In genomic region chr20:62708591-62709536, GRCh38 we compare ENCODE assay signal across 11 cellular contexts. TPM values are rescaled to one million over a fixed set of nuclear protein-coding genes. Genes with fewer than 3 reads are reported as not detected.
DNase-seq lines count a peak whose midpoint lies in the region; FAIRE-seq and TF ChIP-seq lines count a peak whose summit lies in the region.
"Had no signal": no experiment of that assay in that cellular context is flagged by ENCODE, and none has a peak within 500 bp of the region (broad histone marks: within the 10 kb centered on the region; RNA-seq: fewer than 3 reads in every experiment).

Gene NTSR1 (plus strand): TSS chr20:62708836. CDS start chr20:62709208, 372 bp downstream.

- peak within 1 kb of the TSS; percentile 56 for H3K4me3 Mint-ChIP-seq in osteocyte (ENCODE audit: unreplicated experiment)

- H3K27ac ChIP-seq in endothelial cell of umbilical vein (ENCODE audit: insufficient read depth, low read depth, low read length) (no peak within 1 kb of the TSS), Karpas-422 (ENCODE audit: low read length) (no peak within 1 kb of the TSS)
- H3K27ac ChIP-seq: cardiac muscle cell, heart right ventricle had no signal

- H3K27me3 Mint-ChIP-seq in osteocyte (ENCODE audit: unreplicated experiment) = peaks cover 24% of the 10 kb centered on the region

- H3K9ac ChIP-seq in endothelial cell of umbilical vein (replicated peaks; ENCODE audit: extremely low read depth, insufficient read depth, low read length) (no peak within 1 kb of the TSS), Karpas-422 (ENCODE audit: low read length) (no peak within 1 kb of the TSS)

- H3K9me1 ChIP-seq in endothelial cell of umbilical vein (replicated peaks; ENCODE audit: control insufficient read depth, extremely low read depth, insufficient read depth, low read length) = no peaks in the 10 kb centered on the region

- H3K27ac Mint-ChIP-seq in osteocyte (ENCODE audit: unreplicated experiment) = no peak within 1 kb of the TSS

- POLR2A ChIA-PET in endothelial cell of umbilical vein (lab: Charles Lee) = no interaction called here

- H3K4me1 ChIP-seq in endothelial cell of umbilical vein (ENCODE audit: control insufficient read depth, extremely low read depth, insufficient read depth, low read length) (peaks cover 15% of the 10 kb centered on the region), Karpas-422 (ENCODE audit: low read length) (no peaks in the 10 kb centered on the region)

- no peak within 1 kb of the TSS for H2AFZ ChIP-seq in endothelial cell of umbilical vein (ENCODE audit: low read depth, low read length)
- no peak within 1 kb of the TSS for H2AFZ ChIP-seq in Karpas-422 (ENCODE audit: low read length)

- DNase-seq in NCI-H1417 (lab: John Stamatoyannopoulos, UW) (peak in 2 of 3 experiments; percentile 76 to 84), NCI-H1417 treated with DMSO at 0.1 percent for 48 hours (lab: John Stamatoyannopoulos, UW) (no peak), NOMO-1 (lab: John Stamatoyannopoulos, UW; ENCODE audit: unreplicated experiment in 2 of 2) (peak; percentile 8 to 17), endothelial cell of umbilical vein (ENCODE audit: low read depth, low spot score) (no peak), osteocyte (ENCODE audit: extremely low spot score, unreplicated experiment) (no peak), NCI-H524 treated with DMSO at 0.1 percent for 48 hours (lab: John Stamatoyannopoulos, UW) (no peak), Karpas-422 (no peak)
- DNase-seq in stimulated activated CD4-positive, alpha-beta T cell treated with anti-CD3 and anti-CD28 coated beads, Interleukin-4, amount 100 ng/mL, for 1 hour = no peak
- DNase-seq: activated CD4-positive, alpha-beta T cell treated with anti-CD3 and anti-CD28 coated beads for 1 hour had no signal

- no peak for TF ChIP-seq CTCF in endothelial cell of umbilical vein (IDR thresholded peaks at IDR 0.05; ENCODE audit: extremely low read depth in 1 of 2, insufficient read depth in 1 of 2, low read depth in 1 of 2, low read length in 2 of 2)
- no peak for TF ChIP-seq CTCF in osteocyte (IDR thresholded peaks at IDR 0.05)

- H3K4me3 ChIP-seq in endothelial cell of umbilical vein (replicated peaks in 1 of 3; ENCODE audit: insufficient read depth in 1 of 3, low read depth in 1 of 3, low read length in 3 of 3) (no peak within 1 kb of the TSS), Karpas-422 (ENCODE audit: low read length) (no peak within 1 kb of the TSS)
- H3K4me3 ChIP-seq: cardiac muscle cell had no signal

- no peaks in the 10 kb centered on the region for H3K9me3 Mint-ChIP-seq in osteocyte (ENCODE audit: unreplicated experiment)

- peaks cover 4 to 24% of the 10 kb centered on the region in 2 experiments for H3K27me3 ChIP-seq in endothelial cell of umbilical vein (ENCODE audit: control insufficient read depth in 2 of 2, insufficient read depth in 2 of 2, low read length in 2 of 2)
- H3K27me3 ChIP-seq in Karpas-422 (ENCODE audit: low read length) = no peaks in the 10 kb centered on the region

- H3K4me2 ChIP-seq in endothelial cell of umbilical vein (ENCODE audit: insufficient read depth, low read length) (no peak within 1 kb of the TSS), Karpas-422 (ENCODE audit: low read depth, low read length, poor library complexity, severe bottlenecking) (no peak within 1 kb of the TSS)

- no peaks in the 10 kb centered on the region for H3K9me2 ChIP-seq in Karpas-422 (replicated peaks; ENCODE audit: insufficient read depth, low read length)

- TF ChIP-seq POLR2A in endothelial cell of umbilical vein (IDR thresholded peaks at IDR 0.05; ENCODE audit: low read depth, low read length) = no peak

- FAIRE-seq in endothelial cell of umbilical vein (lab: Jason Lieb, UNC) = no peak

- no peaks in the 10 kb centered on the region for H3K9me3 ChIP-seq in endothelial cell of umbilical vein (replicated peaks; ENCODE audit: control insufficient read depth, insufficient read depth, low read length)
- no peaks in the 10 kb centered on the region for H3K9me3 ChIP-seq in Karpas-422 (ENCODE audit: low read length)
- H3K9me3 ChIP-seq: heart right ventricle had no signal

- no peaks in the 10 kb centered on the region for H3K36me3 ChIP-seq in endothelial cell of umbilical vein (ENCODE audit: control insufficient read depth in 2 of 2, extremely low read depth in 1 of 2, insufficient read depth in 2 of 2, low read length in 2 of 2)
- no peaks in the 10 kb centered on the region for H3K36me3 ChIP-seq in Karpas-422 (ENCODE audit: insufficient read depth, low read length)
- H3K36me3 ChIP-seq: cardiac muscle cell, heart right ventricle had no signal

- BruUV-seq in endothelial cell of umbilical vein (replicated peaks; lab: Mats Ljungman, UMichigan) = no TSS peak

- H4K20me1 ChIP-seq in endothelial cell of umbilical vein (replicated peaks; ENCODE audit: control insufficient read depth, extremely low read depth, insufficient read depth, low read length) (no peaks in the 10 kb centered on the region), Karpas-422 (ENCODE audit: insufficient read depth, low read depth, low read length) (no peaks in the 10 kb centered on the region)

- H3K79me2 ChIP-seq in endothelial cell of umbilical vein (ENCODE audit: control insufficient read depth, insufficient read depth, low read length) (no peaks in the 10 kb centered on the region), Karpas-422 (ENCODE audit: low read length) (no peaks in the 10 kb centered on the region)

- dilution Hi-C loops in endothelial cell of umbilical vein (cut with MboI; ENCODE audit: extremely low pct_ligation_motif_present, low sequenced_read_pairs) = no loop called here

- CTCF ChIA-PET in endothelial cell of umbilical vein (lab: Charles Lee) = interaction anchor here (1.0 to 4.6 kb wide), 13 partner anchors 10 to 99 kb away, joined by 3 to 20 read pairs (median 7); no protein-coding TSS in a partner anchor

- H3K4me1 Mint-ChIP-seq in osteocyte (ENCODE audit: unreplicated experiment) = peaks cover 17% of the 10 kb centered on the region

- no peaks in the 10 kb centered on the region for H3K36me3 Mint-ChIP-seq in osteocyte (ENCODE audit: unreplicated experiment)

- intact Hi-C loops in endothelial cell of umbilical vein (cut with micrococcal nuclease) = no loop called here

TF ChIP-seq in endothelial cell of umbilical vein, 7 proteins besides CTCF, POLR2A, EP300 and RAD21:
- TF ChIP-seq EZH2 (IDR thresholded peaks at IDR 0.05; ENCODE audit: borderline replicate concordance, low read depth, low read length, severe bottlenecking) = peak; percentile 63
- TF ChIP-seq GATA2 (IDR thresholded peaks at IDR 0.05; ENCODE audit: insufficient read depth, insufficient read length, low read depth, low read length) = no peak

RNA-seq across cellular contexts. Expression of gene NTSR1, which starts in this region (rescaled TPM):
- 0.30 and 2.1 TPM in 2 replicates for total RNA-seq in endothelial cell of umbilical vein
- polyA plus RNA-seq in endothelial cell of umbilical vein = 0.11 and 0.14 TPM in 2 replicates
- 0.14 and 0.21 TPM in 2 replicates for polyA plus RNA-seq in endothelial cell of umbilical vein (2011; cell fraction: cytosol; rRNA removed)
- 0.15 and 0.20 TPM in 2 replicates for polyA plus RNA-seq in endothelial cell of umbilical vein (2011; cell fraction: nucleus; rRNA removed)
- 0.82 and 2.2 TPM in 2 replicates for polyA plus RNA-seq in endothelial cell of umbilical vein (2012)
- polyA minus RNA-seq in endothelial cell of umbilical vein = not detected in 2 replicates
- polyA minus RNA-seq in endothelial cell of umbilical vein (2011; cell fraction: cytosol; rRNA and poly(A)+ RNA removed) = not detected
- 0.10 TPM in 1 of 2 replicates, not detected in the other for polyA minus RNA-seq in endothelial cell of umbilical vein (2011; cell fraction: nucleus; rRNA and poly(A)+ RNA removed)
- total RNA-seq in osteocyte = 0.11 and 0.16 TPM in 2 replicates
- total RNA-seq in Karpas-422 (2014; rRNA removed; shearing (Covaris generic); ENCODE audit: low replicate concordance) = not detected in 2 replicates
- polyA plus RNA-seq: cardiac muscle cell, heart right ventricle had no signal

Comparison
In these comparisons a context has a peak if more than half of its experiments do, and no peak if none do; other contexts are left out.
1. DNase-seq: peak in NCI-H1417 (2 of 3) and NOMO-1 (2 of 2); none in NCI-H1417 treated with DMSO at 0.1 percent for 48 hours (single experiment), endothelial cell of umbilical vein (single experiment), osteocyte (single experiment), NCI-H524 treated with DMSO at 0.1 percent for 48 hours (single experiment), stimulated activated CD4-positive, alpha-beta T cell treated with anti-CD3 and anti-CD28 coated beads, Interleukin-4, amount 100 ng/mL, for 1 hour (single experiment) and Karpas-422 (single experiment).